Comparison of ENCODE assay signal across 38 cellular contexts in genomic region chr7:143449793-143450192, GRCh38. TPM values are rescaled to one million over a fixed set of nuclear protein-coding genes. Genes with fewer than 3 reads are reported as not detected.
"Had no signal": no experiment of that assay in that cellular context is flagged by ENCODE, and none has a peak within 500 bp of the region (broad histone marks: within the 10 kb centered on the region; RNA-seq: fewer than 3 reads in every experiment).

No MANE protein-coding gene starts in this region.

- H3K9me3 ChIP-seq: MG63 had no signal

- H3K4me3 ChIP-seq: MG63 had no signal

- DNase-seq: Karpas-422, Kasumi-1, MG63, MM.1S, MV-4-11, NCI-H1048, NCI-H1092, NCI-H1092 treated with DMSO at 0.1 percent for 48 hours, NCI-H1105, NCI-H1105 treated with DMSO at 0.1 percent for 48 hours, NCI-H1417, NCI-H1417 treated with DMSO at 0.1 percent for 48 hours, NCI-H1436, NCI-H1436 treated with DMSO at 0.1 percent for 48 hours, NCI-H146, NCI-H1694, NCI-H1694 treated with DMSO at 0.1 percent for 48 hours, NCI-H187, NCI-H187 treated with DMSO at 0.1 percent for 48 hours, NCI-H1930, NCI-H2029, NCI-H2029 treated with DMSO at 0.1 percent for 48 hours, NCI-H2081, NCI-H2081 treated with DMSO at 0.1 percent for 48 hours, NCI-H2107, NCI-H2171, NCI-H2171 treated with DMSO at 0.1 percent for 48 hours, NCI-H2227 treated with DMSO at 0.1 percent for 48 hours, NCI-H226, NCI-H345, NCI-H446, NCI-H446 treated with DMSO at 0.1 percent for 48 hours, NCI-H510A, NCI-H510A treated with DMSO at 0.1 percent for 48 hours had no signal

- H3K27me3 ChIP-seq: MG63 had no signal

- H3K36me3 ChIP-seq: MG63 had no signal

RNA-seq across cellular contexts. Expression of gene TAS2R60, which starts 6.5 kb away (rescaled TPM):
- total RNA-seq: LHCN-M2, M059J, MCF 10A, NCI-H460 had no signal

RNA-seq across cellular contexts. Expression of gene TAS2R41, which starts 27.9 kb away (rescaled TPM):
- total RNA-seq: LHCN-M2, M059J, MCF 10A, NCI-H460 had no signal

RNA-seq across cellular contexts. Expression of gene EPHA1, which starts 41.1 kb away (rescaled TPM):
- total RNA-seq: LHCN-M2, NCI-H460 had no signal
